In genomic region chr19:34257559-34257924, GRCh38 we compare ENCODE assay signal across 24 cellular contexts. TPM values are rescaled to one million over a fixed set of nuclear protein-coding genes. Genes with fewer than 3 reads are reported as not detected.
A peak's percentile ranks its signal among the peaks of the same experiment; 100 is the strongest.
DNase-seq lines count a peak whose midpoint lies in the region; ATAC-seq lines count a peak whose summit lies in the region.
"Had no signal": no experiment of that assay in that cellular context is flagged by ENCODE, and none has a peak within 500 bp of the region (broad histone marks: within the 10 kb centered on the region; RNA-seq: fewer than 3 reads in every experiment).

No MANE protein-coding gene starts in this region.

- H3K9me3 Mint-ChIP-seq in activated naive CD4-positive, alpha-beta T cell treated with anti-CD3 and anti-CD28 coated beads, Interleukin-2, amount 10 ng/mL, durations not matched to agents 7 days and 5 days, result no peaks in the 10 kb centered on the region
- no peaks in the 10 kb centered on the region for H3K9me3 Mint-ChIP-seq in stimulated activated effector memory CD8-positive, alpha-beta T cell treated with anti-CD3 and anti-CD28 coated beads, Interleukin-12 subunit alpha, Interleukin-12 subunit beta, amount 100 ng/mL, for 72 hours
- H3K9me3 Mint-ChIP-seq: activated T-helper 2 cell treated with anti-CD3 and anti-CD28 coated beads, Interferon-gamma antibody, Interleukin-2, Interleukin-4, amounts not matched to agents 10 μg/mL and 5 μg/mL and 100 μg/mL, durations not matched to agents 14 hours and 24 hours and 36 hours had no signal

- intact Hi-C loops in left colon (cut with DNase I, micrococcal nuclease), result no loop called here

- peaks cover 4% of the 10 kb centered on the region for H3K4me1 ChIP-seq in mucosa of stomach (ENCODE audit: control insufficient read depth, insufficient read depth, low read length)
- H3K4me1 ChIP-seq in effector memory CD4-positive, alpha-beta T cell (ENCODE audit: control insufficient read depth, insufficient read depth, low read length, poor library complexity, severe bottlenecking), result peaks cover 7% of the 10 kb centered on the region

- H3K27me3 Mint-ChIP-seq in activated naive CD4-positive, alpha-beta T cell treated with anti-CD3 and anti-CD28 coated beads, Interleukin-2, amount 10 ng/mL, durations not matched to agents 7 days and 5 days, result no peaks in the 10 kb centered on the region
- no peaks in the 10 kb centered on the region for H3K27me3 Mint-ChIP-seq in T-helper 17 cell
- H3K27me3 Mint-ChIP-seq: activated CD8-positive, alpha-beta memory T cell treated with anti-CD3 and anti-CD28 coated beads, Interleukin-2, amount 10 ng/mL, durations not matched to agents 7 days and 5 days had no signal

- H3K9me3 ChIP-seq in T-helper 17 cell (ENCODE audit: control insufficient read depth, low read length, poor library complexity, severe bottlenecking) (no peaks in the 10 kb centered on the region), mucosa of stomach (ENCODE audit: control insufficient read depth, low read length) (no peaks in the 10 kb centered on the region)
- H3K9me3 ChIP-seq in effector memory CD4-positive, alpha-beta T cell (ENCODE audit: control insufficient read depth, low read length), result no peaks in the 10 kb centered on the region
- H3K9me3 ChIP-seq: A549, suprapubic skin had no signal

- CTCF ChIA-PET in activated naive CD4-positive, alpha-beta T cell treated with anti-CD3 and anti-CD28 coated beads, Interleukin-2, amount 10 ng/mL, durations not matched to agents 7 days and 5 days (lab: Charles Lee), result interaction anchor here (0.6 kb wide), 1 partner anchor 91 kb away, joined by 3 read pairs; no protein-coding TSS in a partner anchor

- no peaks in the 10 kb centered on the region for H3K36me3 ChIP-seq in mucosa of stomach (ENCODE audit: control insufficient read depth, insufficient read depth, low read length)
- no peaks in the 10 kb centered on the region for H3K36me3 ChIP-seq in effector memory CD4-positive, alpha-beta T cell (ENCODE audit: control insufficient read depth, insufficient read depth, low read length)
- H3K36me3 ChIP-seq: brain microvascular endothelial cell, suprapubic skin had no signal

- no peak overlapping the region for H3K4me3 ChIP-seq in mucosa of stomach (ENCODE audit: low read length)
- no peak overlapping the region for H3K4me3 ChIP-seq in effector memory CD4-positive, alpha-beta T cell (ENCODE audit: insufficient read depth, low read depth, low read length, poor library complexity, severe bottlenecking)
- H3K4me3 ChIP-seq: A549, suprapubic skin had no signal

- no peak for DNase-seq in activated naive CD4-positive, alpha-beta T cell treated with anti-CD3 and anti-CD28 coated beads, Interleukin-2, amount 10 ng/mL, durations not matched to agents 7 days and 5 days
- no peak for DNase-seq in activated naive CD4-positive, alpha-beta T cell treated with anti-CD3 and anti-CD28 coated beads, Interleukin-2, amount 50 U/mL, for 16 hours
- DNase-seq in T-helper 17 cell, result no peak
- no peak for DNase-seq in stimulated activated effector memory CD8-positive, alpha-beta T cell treated with anti-CD3 and anti-CD28 coated beads, Interleukin-12 subunit alpha, Interleukin-12 subunit beta, amount 100 ng/mL, for 72 hours (ENCODE audit: low spot score in 2 of 2)
- no peak for DNase-seq in left colon
- DNase-seq in A172 (ENCODE audit: low spot score), result no peak
- DNase-seq in effector memory CD4-positive, alpha-beta T cell, result no peak
- DNase-seq: activated CD4-positive, CD25-positive, alpha-beta regulatory T cell; activated CD8-positive, alpha-beta memory T cell treated with anti-CD3 and anti-CD28 coated beads, Interleukin-2, amount 10 ng/mL, durations not matched to agents 7 days and 5 days; AML-193; brain microvascular endothelial cell; COR-L47; mesendoderm; NCI-H1092 treated with DMSO at 0.1 percent for 48 hours; NCI-H1930; NCI-H526 treated with DMSO at 0.1 percent for 48 hours; SHP77; stimulated activated CD4-positive, alpha-beta T cell treated with anti-CD3 and anti-CD28 coated beads, Interleukin-15, amount 100 ng/mL, for 24 hours; SW 1271 had no signal

- ATAC-seq in T-helper 17 cell (no peak), left colon (no peak)
- ATAC-seq in stimulated activated effector memory CD8-positive, alpha-beta T cell treated with anti-CD3 and anti-CD28 coated beads, Interleukin-12 subunit alpha, Interleukin-12 subunit beta, amount 100 ng/mL, for 72 hours, result no peak
- ATAC-seq: A549; activated CD8-positive, alpha-beta memory T cell treated with anti-CD3 and anti-CD28 coated beads, Interleukin-2, amount 10 ng/mL, durations not matched to agents 7 days and 5 days; sciatic nerve had no signal

- peaks cover 37% of the 10 kb centered on the region for H3K4me1 Mint-ChIP-seq in activated naive CD4-positive, alpha-beta T cell treated with anti-CD3 and anti-CD28 coated beads, Interleukin-2, amount 10 ng/mL, durations not matched to agents 7 days and 5 days
- peaks cover 33% of the 10 kb centered on the region for H3K4me1 Mint-ChIP-seq in T-helper 17 cell
- peaks cover 33% of the 10 kb centered on the region for H3K4me1 Mint-ChIP-seq in stimulated activated effector memory CD8-positive, alpha-beta T cell treated with anti-CD3 and anti-CD28 coated beads, Interleukin-12 subunit alpha, Interleukin-12 subunit beta, amount 100 ng/mL, for 72 hours

- peak overlapping the region; percentile 31 for H3K4me3 Mint-ChIP-seq in activated naive CD4-positive, alpha-beta T cell treated with anti-CD3 and anti-CD28 coated beads, Interleukin-2, amount 10 ng/mL, durations not matched to agents 7 days and 5 days
- no peak overlapping the region for H3K4me3 Mint-ChIP-seq in T-helper 17 cell
- H3K4me3 Mint-ChIP-seq in stimulated activated effector memory CD8-positive, alpha-beta T cell treated with anti-CD3 and anti-CD28 coated beads, Interleukin-12 subunit alpha, Interleukin-12 subunit beta, amount 100 ng/mL, for 72 hours, result no peak overlapping the region
- H3K4me3 Mint-ChIP-seq: activated CD8-positive, alpha-beta memory T cell treated with anti-CD3 and anti-CD28 coated beads, Interleukin-2, amount 10 ng/mL, durations not matched to agents 7 days and 5 days had no signal

- H3K27ac Mint-ChIP-seq in activated naive CD4-positive, alpha-beta T cell treated with anti-CD3 and anti-CD28 coated beads, Interleukin-2, amount 10 ng/mL, durations not matched to agents 7 days and 5 days, result peak overlapping the region; percentile 75
- H3K27ac Mint-ChIP-seq in T-helper 17 cell, result peak overlapping the region; percentile 65
- H3K27ac Mint-ChIP-seq in stimulated activated effector memory CD8-positive, alpha-beta T cell treated with anti-CD3 and anti-CD28 coated beads, Interleukin-12 subunit alpha, Interleukin-12 subunit beta, amount 100 ng/mL, for 72 hours, result peak overlapping the region; percentile 58
- H3K27ac Mint-ChIP-seq: activated CD8-positive, alpha-beta memory T cell treated with anti-CD3 and anti-CD28 coated beads, Interleukin-2, amount 10 ng/mL, durations not matched to agents 7 days and 5 days; activated T-helper 2 cell treated with anti-CD3 and anti-CD28 coated beads, Interferon-gamma antibody, Interleukin-2, Interleukin-4, amounts not matched to agents 10 μg/mL and 5 μg/mL and 100 μg/mL, durations not matched to agents 14 hours and 24 hours and 36 hours had no signal

- no peaks in the 10 kb centered on the region for H3K27me3 ChIP-seq in mucosa of stomach (ENCODE audit: control insufficient read depth, insufficient read depth, low read length)
- no peaks in the 10 kb centered on the region for H3K27me3 ChIP-seq in effector memory CD4-positive, alpha-beta T cell (replicated peaks; ENCODE audit: control insufficient read depth, insufficient read depth, low read length, poor library complexity, severe bottlenecking)
- H3K27me3 ChIP-seq: brain microvascular endothelial cell, suprapubic skin had no signal

- peak overlapping the region; percentile 6 for H3K9ac ChIP-seq in mucosa of stomach (ENCODE audit: low read length)

- no peak overlapping the region for H3K27ac ChIP-seq in effector memory CD4-positive, alpha-beta T cell (ENCODE audit: insufficient read depth, low read length, poor library complexity, severe bottlenecking)
- H3K27ac ChIP-seq: A549, brain microvascular endothelial cell, suprapubic skin had no signal

- peaks cover 15% of the 10 kb centered on the region for H3K36me3 Mint-ChIP-seq in activated naive CD4-positive, alpha-beta T cell treated with anti-CD3 and anti-CD28 coated beads, Interleukin-2, amount 10 ng/mL, durations not matched to agents 7 days and 5 days
- H3K36me3 Mint-ChIP-seq in T-helper 17 cell (ENCODE audit: low read depth), result peaks cover 5% of the 10 kb centered on the region
- peaks cover 10% of the 10 kb centered on the region for H3K36me3 Mint-ChIP-seq in stimulated activated effector memory CD8-positive, alpha-beta T cell treated with anti-CD3 and anti-CD28 coated beads, Interleukin-12 subunit alpha, Interleukin-12 subunit beta, amount 100 ng/mL, for 72 hours
- H3K36me3 Mint-ChIP-seq: activated CD8-positive, alpha-beta memory T cell treated with anti-CD3 and anti-CD28 coated beads, Interleukin-2, amount 10 ng/mL, durations not matched to agents 7 days and 5 days had no signal

RNA-seq across cellular contexts. Expression of gene GARRE1, which starts 3.2 kb away (rescaled TPM):
- total RNA-seq in T-helper 17 cell, result 10 to 100 TPM; 34.4 to 43.6 TPM
- total RNA-seq in left colon, result 10 to 100 TPM; 19.6 to 22.0 TPM
- total RNA-seq in A172 (2014; rRNA removed; shearing (Covaris generic)), result 9.2 and 10.7 TPM in 2 replicates
